ENCODE assay signal across 10 cellular contexts in genomic region chr15:56916825-56917477, GRCh38. TPM values are rescaled to one million over a fixed set of nuclear protein-coding genes. Genes with fewer than 3 reads are reported as not detected.
DNase-seq lines count a peak whose midpoint lies in the region; ATAC-seq and TF ChIP-seq lines count a peak whose summit lies in the region.
"Had no signal": no experiment of that assay in that cellular context is flagged by ENCODE, and none has a peak within 500 bp of the region (broad histone marks: within the 10 kb centered on the region; RNA-seq: fewer than 3 reads in every experiment).

No MANE protein-coding gene starts in this region.

- peaks cover 36% of the 10 kb centered on the region for H3K4me1 Mint-ChIP-seq in stimulated activated naive CD8-positive, alpha-beta T cell treated with anti-CD3 and anti-CD28 coated beads, Interleukin-15, Interleukin-2, amounts not matched to agents 100 ng/mL and 50 ng/mL, for 24 hours (ENCODE audit: low read depth)
- peaks cover 43% of the 10 kb centered on the region for H3K4me1 Mint-ChIP-seq in stimulated activated naive CD8-positive, alpha-beta T cell treated with anti-CD3 and anti-CD28 coated beads, Interleukin-15, amount 100 ng/mL, for 72 hours

- DNase-seq in stimulated activated naive CD8-positive, alpha-beta T cell treated with anti-CD3 and anti-CD28 coated beads, Interleukin-15, amount 100 ng/mL, for 72 hours: no peak
- DNase-seq in breast epithelium (ENCODE audit: low spot score in 2 of 2) (no peak), SIG-M5 (lab: John Stamatoyannopoulos, UW) (no peak), NCI-H1694 (lab: John Stamatoyannopoulos, UW) (no peak)
- DNase-seq: activated CD8-positive, alpha-beta memory T cell treated with anti-CD3 and anti-CD28 coated beads, Interleukin-2, amount 50 U/mL, for 4 hours; DMS79 had no signal

- H3K27me3 ChIP-seq in breast epithelium: no peaks in the 10 kb centered on the region
- H3K27me3 ChIP-seq in muscle layer of colon (ENCODE audit: control insufficient read depth in 1 of 2, insufficient read depth in 2 of 2, low read length in 2 of 2): no peaks in the 10 kb centered on the region

- H3K4me3 ChIP-seq in breast epithelium (peak overlapping the region; percentile 83 to 87 (median 85)), muscle layer of colon (ENCODE audit: low read depth in 1 of 2, low read length in 2 of 2) (peak overlapping the region; percentile 88 to 94)

- H3K9me3 ChIP-seq in breast epithelium (no peaks in the 10 kb centered on the region), muscle layer of colon (ENCODE audit: low read length) (no peaks in the 10 kb centered on the region)

- H3K27ac ChIP-seq in breast epithelium (peak overlapping the region; percentile 94 to 96), muscle layer of colon (ENCODE audit: low read depth, low read length) (peak overlapping the region; percentile 85)

- H3K9me3 Mint-ChIP-seq in stimulated activated naive CD8-positive, alpha-beta T cell treated with anti-CD3 and anti-CD28 coated beads, Interleukin-15, Interleukin-2, amounts not matched to agents 100 ng/mL and 50 ng/mL, for 24 hours: no peaks in the 10 kb centered on the region
- no peaks in the 10 kb centered on the region for H3K9me3 Mint-ChIP-seq in stimulated activated naive CD8-positive, alpha-beta T cell treated with anti-CD3 and anti-CD28 coated beads, Interleukin-15, amount 100 ng/mL, for 72 hours

- H3K27me3 Mint-ChIP-seq in stimulated activated naive CD8-positive, alpha-beta T cell treated with anti-CD3 and anti-CD28 coated beads, Interleukin-15, Interleukin-2, amounts not matched to agents 100 ng/mL and 50 ng/mL, for 24 hours: no peaks in the 10 kb centered on the region
- H3K27me3 Mint-ChIP-seq in stimulated activated naive CD8-positive, alpha-beta T cell treated with anti-CD3 and anti-CD28 coated beads, Interleukin-15, amount 100 ng/mL, for 72 hours: no peaks in the 10 kb centered on the region

- peaks cover 14% of the 10 kb centered on the region for H3K36me3 Mint-ChIP-seq in stimulated activated naive CD8-positive, alpha-beta T cell treated with anti-CD3 and anti-CD28 coated beads, Interleukin-15, Interleukin-2, amounts not matched to agents 100 ng/mL and 50 ng/mL, for 24 hours (ENCODE audit: low read depth)

- ATAC-seq in stimulated activated naive CD8-positive, alpha-beta T cell treated with anti-CD3 and anti-CD28 coated beads, Interleukin-15, amount 100 ng/mL, for 72 hours: no peak
- ATAC-seq in GM21423 (IDR thresholded peaks at IDR 0.05; ENCODE audit: unreplicated experiment) (no peak), GM21717 (IDR thresholded peaks at IDR 0.05; ENCODE audit: unreplicated experiment) (no peak)

- no peak for TF ChIP-seq CTCF in breast epithelium (IDR thresholded peaks at IDR 0.05)

- H3K9ac ChIP-seq in muscle layer of colon (ENCODE audit: low read length): no peak overlapping the region

- H3K27ac Mint-ChIP-seq in stimulated activated naive CD8-positive, alpha-beta T cell treated with anti-CD3 and anti-CD28 coated beads, Interleukin-15, Interleukin-2, amounts not matched to agents 100 ng/mL and 50 ng/mL, for 24 hours: no peak overlapping the region
- no peak overlapping the region for H3K27ac Mint-ChIP-seq in stimulated activated naive CD8-positive, alpha-beta T cell treated with anti-CD3 and anti-CD28 coated beads, Interleukin-15, amount 100 ng/mL, for 72 hours

- H3K4me1 ChIP-seq in breast epithelium: no peaks in the 10 kb centered on the region
- peaks cover 23% of the 10 kb centered on the region for H3K4me1 ChIP-seq in muscle layer of colon (ENCODE audit: insufficient read depth, low read length)

- intact Hi-C loops in breast epithelium (cut with DNase I; ENCODE audit: low total_unique reads): no loop called here

- peak overlapping the region; percentile 96 for H3K4me3 Mint-ChIP-seq in stimulated activated naive CD8-positive, alpha-beta T cell treated with anti-CD3 and anti-CD28 coated beads, Interleukin-15, Interleukin-2, amounts not matched to agents 100 ng/mL and 50 ng/mL, for 24 hours
- H3K4me3 Mint-ChIP-seq in stimulated activated naive CD8-positive, alpha-beta T cell treated with anti-CD3 and anti-CD28 coated beads, Interleukin-15, amount 100 ng/mL, for 72 hours: peak overlapping the region in 1 of 2 donors; percentile 29

- H3K36me3 ChIP-seq in breast epithelium: no peaks in the 10 kb centered on the region
- no peaks in the 10 kb centered on the region for H3K36me3 ChIP-seq in muscle layer of colon (ENCODE audit: insufficient read depth, low read length)

- no peak for TF ChIP-seq POLR2A in breast epithelium (IDR thresholded peaks at IDR 0.05)

RNA-seq across cellular contexts. Expression of gene TCF12, which starts 1.5 kb away (rescaled TPM):
- total RNA-seq in breast epithelium: 100 to 1,000 TPM; 164 to 198 (median 174) TPM
